ENCODE assay signal across 1 cellular context in genomic region chr14:64942531-64943111, GRCh38.
TF ChIP-seq lines count a peak whose summit lies in the region.

Gene GPX2 (minus strand): TSS chr14:64942745. CDS start chr14:64942726, 19 bp downstream.

TF ChIP-seq in SK-N-SH, 30 proteins besides CTCF, POLR2A, EP300 and RAD21 (continued from another document):
- TF ChIP-seq IRF3 (IDR thresholded peaks at IDR 0.05; ENCODE audit: low read depth, low read length) (no peak), GATA2 (CRISPR knock-in tag; IDR thresholded peaks at IDR 0.05) (no peak)
